In the genomic region with DNA sequence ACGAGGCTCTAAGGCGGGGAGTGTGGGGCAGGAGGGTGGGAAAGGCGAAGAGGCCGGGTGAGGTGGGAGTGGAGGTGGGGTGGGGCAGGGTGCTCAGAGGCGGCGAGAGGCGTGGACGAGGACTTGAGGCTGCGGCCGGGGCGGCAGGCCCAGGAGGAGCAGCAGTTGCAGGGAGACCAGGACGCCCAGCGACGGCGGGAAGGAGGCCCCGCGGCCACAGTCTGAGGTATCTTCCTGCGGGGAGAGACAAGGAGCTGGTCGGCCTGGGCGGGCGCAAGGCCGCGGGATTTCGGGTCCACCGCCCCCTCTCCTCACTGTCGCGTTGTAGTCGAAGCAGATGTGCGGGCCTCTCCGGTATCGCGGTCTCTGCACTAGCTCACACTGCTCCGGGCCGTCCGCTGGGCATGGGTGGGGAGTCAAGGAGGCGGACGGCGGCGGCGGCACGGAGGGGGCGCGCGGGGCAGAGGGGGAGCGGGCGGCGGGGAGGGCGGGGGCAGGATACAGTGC, we compare ENCODE assay signal across 8 cellular contexts. TPM values are rescaled to one million over a fixed set of nuclear protein-coding genes. Genes with fewer than 3 reads are reported as not detected.
DNase-seq lines count a peak whose midpoint lies in the region; ATAC-seq and TF ChIP-seq lines count a peak whose summit lies in the region.

No MANE protein-coding gene starts in this region.

- H3K27ac ChIP-seq in HUES6 (ENCODE audit: low read depth, low read length) (no peak overlapping the region), esophagus (ENCODE audit: low read depth in 2 of 2, low read length in 1 of 2) (peak overlapping the region; percentile 5 to 54)

- DNase-seq in Caki2 (ENCODE audit: low read depth) (peak; percentile 10), omental fat pad (ENCODE audit: low spot score) (no peak), MV-4-11 (lab: John Stamatoyannopoulos, UW) (no peak), GOT3 (lab: John Stamatoyannopoulos, UW) (no peak)

- H3K4me3 ChIP-seq in HUES6 (ENCODE audit: low read depth, low read length) (peak overlapping the region; percentile 87), esophagus (ENCODE audit: low read depth in 1 of 2, low read length in 2 of 2) (peak overlapping the region; percentile 50 to 60)

- H3K9me3 ChIP-seq in HUES6 (ENCODE audit: control insufficient read depth, insufficient read depth, low read depth, low read length) (no peaks in the 10 kb centered on the region), esophagus (ENCODE audit: control insufficient read depth in 2 of 2, insufficient read depth in 1 of 2, low read depth in 1 of 2, low read length in 1 of 2) (no peaks in the 10 kb centered on the region)

- peaks cover 7% of the 10 kb centered on the region; the same call in 1 of the 2 replicates for H3K4me1 ChIP-seq in HUES6 (ENCODE audit: control insufficient read depth, insufficient read depth, low read length)
- H3K4me1 ChIP-seq in esophagus (ENCODE audit: control insufficient read depth in 2 of 2, insufficient read depth in 2 of 2, low read length in 1 of 2), result peaks cover 9 to 16% of the 10 kb centered on the region in 2 donors

- in situ Hi-C loops in Caki2 (cut with HindIII; ENCODE audit: low pct_unique_long_range_greater_than_20kb, low sequenced_read_pairs), result no loop called here

- WGBS in esophagus, 2 donors, result 9% methylated on average over 39 to 48 of the region's 48 CpGs

- peak overlapping the region; percentile 6 for H3K9ac ChIP-seq in HUES6 (ENCODE audit: low read length)

- no peak for TF ChIP-seq CTCF in omental fat pad (IDR thresholded peaks at IDR 0.05)

- H3K27me3 ChIP-seq in HUES6 (ENCODE audit: control insufficient read depth, insufficient read depth, low read length) (peaks cover 28% of the 10 kb centered on the region), esophagus (ENCODE audit: control insufficient read depth in 1 of 2, insufficient read depth in 2 of 2, low read length in 2 of 2) (no peaks in the 10 kb centered on the region)

- ATAC-seq in omental fat pad (ENCODE audit: low FRiP score), result peak; percentile 50
- ATAC-seq in GM21526 (IDR thresholded peaks at IDR 0.05; ENCODE audit: low FRiP score, unreplicated experiment), result no peak
- no peak for ATAC-seq in HG03159 (IDR thresholded peaks at IDR 0.05; ENCODE audit: unreplicated experiment)

- H3K36me3 ChIP-seq in HUES6 (ENCODE audit: control insufficient read depth, insufficient read depth, low read length) (no peaks in the 10 kb centered on the region), esophagus (ENCODE audit: control insufficient read depth in 2 of 2, insufficient read depth in 2 of 2, low read length in 1 of 2) (no peaks in the 10 kb centered on the region)

RNA-seq across cellular contexts. Expression of a gene that starts 5.3 kb away (rescaled TPM):
- 33.9 and 59.0 TPM in 2 replicates for total RNA-seq in Caki2 (2014; rRNA removed; shearing (Covaris generic); ENCODE audit: low replicate concordance)
- polyA plus RNA-seq in esophagus, result 10 to 100 TPM; 16.2 to 23.0 TPM
- 10 to 100 TPM; 41.5 to 70.6 (median 52.1) TPM for total RNA-seq in omental fat pad

RNA-seq across cellular contexts. Expression of a gene that starts 14.0 kb away (rescaled TPM):
- total RNA-seq in Caki2 (2014; rRNA removed; shearing (Covaris generic); ENCODE audit: low replicate concordance), result 21.7 and 42.8 TPM in 2 replicates
- polyA plus RNA-seq in esophagus, result 10 to 100 TPM; 12.8 to 21.8 TPM
- 10 to 100 TPM; 26.4 to 33.7 (median 30.2) TPM for total RNA-seq in omental fat pad

RNA-seq across cellular contexts. Expression of a gene that starts 14.1 kb away (rescaled TPM):
- total RNA-seq in Caki2 (2014; rRNA removed; shearing (Covaris generic); ENCODE audit: low replicate concordance), result 19.8 and 26.0 TPM in 2 replicates
- 10 to 100 TPM; 14.9 to 16.4 TPM for polyA plus RNA-seq in esophagus
- total RNA-seq in omental fat pad, result 10 to 100 TPM in 3 of 4 donors, 1 to 10 TPM in 1; 9.5 to 22.7 (median 13.9) TPM

RNA-seq across cellular contexts. Expression of a gene that starts 19.1 kb away (rescaled TPM):
- total RNA-seq in Caki2 (2014; rRNA removed; shearing (Covaris generic); ENCODE audit: low replicate concordance), result 3.3 and 10.8 TPM in 2 replicates
- polyA plus RNA-seq in esophagus, result under 1 TPM; 0.29 to 0.35 TPM
- 1 to 10 TPM in 1 of 4 donors, under 1 TPM in 3; 0.28 to 2.1 (median 0.64) TPM for total RNA-seq in omental fat pad

RNA-seq across cellular contexts. Expression of a gene that starts 24.0 kb away (rescaled TPM):
- total RNA-seq in Caki2 (2014; rRNA removed; shearing (Covaris generic); ENCODE audit: low replicate concordance), result 37.1 and 38.8 TPM in 2 replicates
- polyA plus RNA-seq in esophagus, result 10 to 100 TPM; 15.0 to 20.3 TPM
- total RNA-seq in omental fat pad, result 10 to 100 TPM; 42.1 to 82.0 (median 53.3) TPM
